1 cellular context compared by ENCODE assay signal in genomic region chr16:87586201-87586782, GRCh38.
TF ChIP-seq lines count a peak whose summit lies in the region.

No MANE protein-coding gene starts in this region.

TF ChIP-seq in HepG2, 621 proteins besides CTCF, POLR2A, EP300 and RAD21 (continued from another document):
- TF ChIP-seq CREB1 (IDR thresholded peaks at IDR 0.05) (peak; percentile 61; the same call in 1 of the 2 replicates), CREB1 (CRISPR knock-in tag; IDR thresholded peaks at IDR 0.05) (no peak), HNRNPUL1 (IDR thresholded peaks at IDR 0.05; ENCODE audit: low read depth, low read length) (no peak), NFYB (CRISPR knock-in tag; IDR thresholded peaks at IDR 0.05) (no peak), HNF1B (CRISPR knock-in tag; IDR thresholded peaks at IDR 0.05) (no peak), KDM5B (CRISPR knock-in tag; IDR thresholded peaks at IDR 0.05; ENCODE audit: borderline replicate concordance) (no peak), EZH2 (conservative IDR thresholded peaks at IDR 0.05; ENCODE audit: low read depth, low read length) (0 out of 2 replicates have a peak, but pooled peaks have one; percentile 82)
TF ChIP-seq in HepG2: peak in this region for 2.
